8 cellular contexts compared by ENCODE assay signal in genomic region chr22:46052801-46053562, GRCh38.
DNase-seq lines count a peak whose midpoint lies in the region; ATAC-seq and TF ChIP-seq lines count a peak whose summit lies in the region.

No MANE protein-coding gene starts in this region.

- H3K36me3 Mint-ChIP-seq in brain: no peaks in the 10 kb centered on the region
- no peaks in the 10 kb centered on the region for H3K36me3 Mint-ChIP-seq in stimulated activated naive CD8-positive, alpha-beta T cell treated with anti-CD3 and anti-CD28 coated beads, Interleukin-15, Interleukin-2, amounts not matched to agents 100 ng/mL and 50 ng/mL, for 24 hours (ENCODE audit: low read depth)

- peaks cover 0 to 5% (median 0%) of the 10 kb centered on the region in 5 experiments for H3K9me3 Mint-ChIP-seq in brain
- H3K9me3 Mint-ChIP-seq in stimulated activated naive CD8-positive, alpha-beta T cell treated with anti-CD3 and anti-CD28 coated beads, Interleukin-15, Interleukin-2, amounts not matched to agents 100 ng/mL and 50 ng/mL, for 24 hours: no peaks in the 10 kb centered on the region

- DNase-seq in NCI-H2107 treated with DMSO at 0.1 percent for 48 hours (lab: John Stamatoyannopoulos, UW; ENCODE audit: unreplicated experiment): peak; percentile 49
- no peak for DNase-seq in NCI-H2107 (lab: John Stamatoyannopoulos, UW)
- DNase-seq in OCI-M1 (lab: John Stamatoyannopoulos, UW): peak; percentile 56
- peak; percentile 61 to 67 for DNase-seq in left colon
- DNase-seq in DMS114 treated with DMSO at 0.1 percent for 48 hours (lab: John Stamatoyannopoulos, UW; ENCODE audit: unreplicated experiment): no peak
- DNase-seq in cerebellum (ENCODE audit: low spot score): no peak

- H3K27ac Mint-ChIP-seq in brain: peak overlapping the region; percentile 89 to 100 (median 99)
- H3K27ac Mint-ChIP-seq in stimulated activated naive CD8-positive, alpha-beta T cell treated with anti-CD3 and anti-CD28 coated beads, Interleukin-15, Interleukin-2, amounts not matched to agents 100 ng/mL and 50 ng/mL, for 24 hours: peak overlapping the region; percentile 97

- ATAC-seq in left colon: peak; percentile 56

- TF ChIP-seq CTCF in brain (conservative IDR thresholded peaks at IDR 0.05): no peak

- H3K4me3 Mint-ChIP-seq in brain: peak overlapping the region in 4 of 5 experiments; percentile 78 to 89 (median 82)
- H3K4me3 Mint-ChIP-seq in stimulated activated naive CD8-positive, alpha-beta T cell treated with anti-CD3 and anti-CD28 coated beads, Interleukin-15, Interleukin-2, amounts not matched to agents 100 ng/mL and 50 ng/mL, for 24 hours: peak overlapping the region; percentile 89

- H3K4me1 Mint-ChIP-seq in brain: peaks cover 43% of the 10 kb centered on the region
- peaks cover 66% of the 10 kb centered on the region for H3K4me1 Mint-ChIP-seq in stimulated activated naive CD8-positive, alpha-beta T cell treated with anti-CD3 and anti-CD28 coated beads, Interleukin-15, Interleukin-2, amounts not matched to agents 100 ng/mL and 50 ng/mL, for 24 hours (ENCODE audit: low read depth)

- peaks cover 33% of the 10 kb centered on the region for H3K27me3 Mint-ChIP-seq in brain
- no peaks in the 10 kb centered on the region for H3K27me3 Mint-ChIP-seq in stimulated activated naive CD8-positive, alpha-beta T cell treated with anti-CD3 and anti-CD28 coated beads, Interleukin-15, Interleukin-2, amounts not matched to agents 100 ng/mL and 50 ng/mL, for 24 hours

- intact Hi-C loops in left colon (cut with DNase I, micrococcal nuclease): no loop called here

Comparison
In these comparisons a context has a peak if more than half of its experiments do, and no peak if none do; other contexts are left out.
1. DNase-seq: peak in NCI-H2107 treated with DMSO at 0.1 percent for 48 hours (single experiment), OCI-M1 (single experiment) and left colon (2 of 2); none in NCI-H2107 (single experiment), DMS114 treated with DMSO at 0.1 percent for 48 hours (single experiment) and cerebellum (single experiment).